ENCODE assay signal across 8 cellular contexts in genomic region chr2:173075056-173075780, GRCh38. TPM values are rescaled to one million over a fixed set of nuclear protein-coding genes. Genes with fewer than 3 reads are reported as not detected.
A peak's percentile ranks its signal among the peaks of the same experiment; 100 is the strongest.
DNase-seq lines count a peak whose midpoint lies in the region; ATAC-seq and TF ChIP-seq lines count a peak whose summit lies in the region.

No MANE protein-coding gene starts in this region.

- peaks cover 5% of the 10 kb centered on the region for H3K36me3 Mint-ChIP-seq in natural killer cell treated with Interleukin-12 subunit alpha and Interleukin-12 subunit beta and Interleukin-15 and Interleukin-18, amount 100 ng/mL, for 72 hours

- H3K27me3 Mint-ChIP-seq in natural killer cell treated with Interleukin-12 subunit alpha and Interleukin-12 subunit beta and Interleukin-15 and Interleukin-18, amount 100 ng/mL, for 72 hours, result peaks cover 8 to 14% of the 10 kb centered on the region in 2 donors

- H3K27ac Mint-ChIP-seq in natural killer cell treated with Interleukin-12 subunit alpha and Interleukin-12 subunit beta and Interleukin-15 and Interleukin-18, amount 100 ng/mL, for 72 hours, result peak overlapping the region; percentile 20 to 68

- H3K9me3 ChIP-seq in ES-I3 (ENCODE audit: control insufficient read depth, insufficient read depth, low read length), result no peaks in the 10 kb centered on the region

- H3K4me1 Mint-ChIP-seq in natural killer cell treated with Interleukin-12 subunit alpha and Interleukin-12 subunit beta and Interleukin-15 and Interleukin-18, amount 100 ng/mL, for 72 hours (ENCODE audit: low read depth in 2 of 2), result peaks cover 27 to 32% of the 10 kb centered on the region in 2 donors

- 0 out of 2 replicates have a peak, but pooled peaks cover 4% of the 10 kb centered on the region for H3K4me1 ChIP-seq in ES-I3 (ENCODE audit: insufficient read depth, low read length)

- no peak for TF ChIP-seq CTCF in GM10266 (IDR thresholded peaks at IDR 0.05; ENCODE audit: control insufficient read depth, insufficient read depth, low read depth, missing control alignments)

- ATAC-seq in natural killer cell treated with Interleukin-12 subunit alpha and Interleukin-12 subunit beta and Interleukin-15 and Interleukin-18, amount 100 ng/mL, for 72 hours, result no peak
- no peak for ATAC-seq in GM18502 (IDR thresholded peaks at IDR 0.05; ENCODE audit: poor library complexity, unreplicated experiment)

- H3K9ac ChIP-seq in ES-I3 (ENCODE audit: low read depth, low read length), result peak overlapping the region; percentile 93

- H3K27ac ChIP-seq in cingulate gyrus (ENCODE audit: low read depth, low read length), result peak overlapping the region; percentile 56

- no peaks in the 10 kb centered on the region for H3K9me3 Mint-ChIP-seq in natural killer cell treated with Interleukin-12 subunit alpha and Interleukin-12 subunit beta and Interleukin-15 and Interleukin-18, amount 100 ng/mL, for 72 hours

- no peaks in the 10 kb centered on the region for H3K36me3 ChIP-seq in ES-I3 (ENCODE audit: insufficient read depth, low read length)

- peak overlapping the region; percentile 74 for H3K4me3 Mint-ChIP-seq in natural killer cell treated with Interleukin-12 subunit alpha and Interleukin-12 subunit beta and Interleukin-15 and Interleukin-18, amount 100 ng/mL, for 72 hours

- DNase-seq in Kasumi-1 (lab: John Stamatoyannopoulos, UW), result peak; percentile 69 to 75
- DNase-seq in natural killer cell treated with Interleukin-12 subunit alpha and Interleukin-12 subunit beta and Interleukin-15 and Interleukin-18, amount 100 ng/mL, for 72 hours (ENCODE audit: low spot score), result no peak
- no peak for DNase-seq in GM10266 (ENCODE audit: extremely low spot score)
- DNase-seq in SKM-1 treated with dmso at 0.1 percent for 144 hours (lab: John Stamatoyannopoulos, UW; ENCODE audit: unreplicated experiment), result no peak
- DNase-seq in COR-L47 (lab: John Stamatoyannopoulos, UW), result no peak

RNA-seq across cellular contexts. Expression of gene MAP3K20, which starts 0.4 kb away (rescaled TPM):
- total RNA-seq in natural killer cell treated with Interleukin-12 subunit alpha and Interleukin-12 subunit beta and Interleukin-15 and Interleukin-18, amount 100 ng/mL, for 72 hours, result 10 to 100 TPM; 30.1 to 76.8 TPM

Comparison
In these comparisons a context has a peak if more than half of its experiments do, and no peak if none do; other contexts are left out.
1. DNase-seq: peak in Kasumi-1 (2 of 2); none in natural killer cell treated with Interleukin-12 subunit alpha and Interleukin-12 subunit beta and Interleukin-15 and Interleukin-18, amount 100 ng/mL, for 72 hours (single experiment), GM10266 (single experiment), SKM-1 treated with dmso at 0.1 percent for 144 hours (single experiment) and COR-L47 (single experiment).